Comparison of ENCODE assay signal across 9 cellular contexts in the genomic region with DNA sequence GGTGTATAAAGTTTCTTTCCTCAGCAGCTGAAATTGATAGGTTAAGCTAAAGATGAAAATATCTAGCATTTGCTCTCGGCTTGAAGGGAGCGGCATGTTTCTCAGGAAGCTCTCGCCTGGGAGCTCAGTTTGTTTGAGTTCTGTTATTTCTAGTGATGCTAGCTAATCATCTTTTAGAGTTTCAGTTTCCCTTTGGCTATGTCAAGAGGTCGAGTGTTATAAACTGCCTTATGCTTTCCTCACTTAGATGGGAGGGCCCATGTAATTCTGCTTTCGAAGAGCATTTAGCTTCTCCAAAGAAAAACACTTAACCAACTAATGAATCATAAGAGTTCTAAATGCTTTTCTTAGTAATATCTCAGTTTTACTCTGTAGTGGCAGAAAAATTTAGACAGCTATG. TPM values are rescaled to one million over a fixed set of nuclear protein-coding genes. Genes with fewer than 3 reads are reported as not detected.
A peak's percentile ranks its signal among the peaks of the same experiment; 100 is the strongest.
DNase-seq lines count a peak whose midpoint lies in the region; ATAC-seq, FAIRE-seq and TF ChIP-seq lines count a peak whose summit lies in the region.
"Had no signal": no experiment of that assay in that cellular context is flagged by ENCODE, and none has a peak within 500 bp of the region (broad histone marks: within the 10 kb centered on the region; RNA-seq: fewer than 3 reads in every experiment).

No MANE protein-coding gene starts in this region.

- H3K36me3 ChIP-seq in H7 (replicated peaks; ENCODE audit: control insufficient read depth, insufficient read depth, low read length): no peaks in the 10 kb centered on the region

- no peaks in the 10 kb centered on the region for H3K4me1 Mint-ChIP-seq in central memory CD8-positive, alpha-beta T cell
- H3K4me1 Mint-ChIP-seq in osteocyte (ENCODE audit: unreplicated experiment): peaks cover 6% of the 10 kb centered on the region

- no peaks in the 10 kb centered on the region for H3K27me3 ChIP-seq in H7 (ENCODE audit: control insufficient read depth, insufficient read depth, low read length)

- H3K4me3 ChIP-seq in H7 (ENCODE audit: insufficient read depth, low read depth, low read length): no peak overlapping the region

- peaks cover 12% of the 10 kb centered on the region for H3K27me3 Mint-ChIP-seq in central memory CD8-positive, alpha-beta T cell
- H3K27me3 Mint-ChIP-seq in osteocyte (ENCODE audit: unreplicated experiment): peaks cover 10% of the 10 kb centered on the region

- no peaks in the 10 kb centered on the region for H3K9me3 Mint-ChIP-seq in central memory CD8-positive, alpha-beta T cell
- no peaks in the 10 kb centered on the region for H3K9me3 Mint-ChIP-seq in osteocyte (ENCODE audit: unreplicated experiment)

- no peaks in the 10 kb centered on the region for H3K36me3 Mint-ChIP-seq in central memory CD8-positive, alpha-beta T cell (ENCODE audit: insufficient read depth)
- no peaks in the 10 kb centered on the region for H3K36me3 Mint-ChIP-seq in osteocyte (ENCODE audit: unreplicated experiment)

- ATAC-seq in GM21447 (IDR thresholded peaks at IDR 0.05; ENCODE audit: unreplicated experiment): peak; percentile 100
- ATAC-seq in central memory CD8-positive, alpha-beta T cell (replicated peaks; ENCODE audit: extremely low read depth, poor library complexity, severe bottlenecking): peak; percentile 46

- FAIRE-seq in GM12891 (lab: Jason Lieb, UNC): peak; percentile 72

- no peak overlapping the region for H3K4me3 Mint-ChIP-seq in central memory CD8-positive, alpha-beta T cell
- H3K4me3 Mint-ChIP-seq in osteocyte (ENCODE audit: unreplicated experiment): no peak overlapping the region

- H3K27ac Mint-ChIP-seq in central memory CD8-positive, alpha-beta T cell (ENCODE audit: low read depth): no peak overlapping the region
- peak overlapping the region; percentile 25 for H3K27ac Mint-ChIP-seq in osteocyte (ENCODE audit: unreplicated experiment)

- peak; percentile 17 for DNase-seq in GM12891 (ENCODE audit: insufficient read length, low spot score)
- DNase-seq in HT1080 (ENCODE audit: low read depth): peak; percentile 24
- DNase-seq in central memory CD8-positive, alpha-beta T cell (ENCODE audit: low spot score in 2 of 2): no peak
- DNase-seq in osteocyte (ENCODE audit: extremely low spot score, unreplicated experiment): no peak
- no peak for DNase-seq in NCI-H2107 treated with DMSO at 0.1 percent for 48 hours (lab: John Stamatoyannopoulos, UW; ENCODE audit: unreplicated experiment)
- no peak for DNase-seq in COLO668 (lab: John Stamatoyannopoulos, UW; ENCODE audit: unreplicated experiment)
- DNase-seq in H7: no peak

- no peak for TF ChIP-seq CTCF in osteocyte (IDR thresholded peaks at IDR 0.05)

- no peak for TF ChIP-seq POLR2A in GM12891 (IDR thresholded peaks at IDR 0.05; ENCODE audit: low read depth, low read length)

TF ChIP-seq in GM12891, 5 proteins besides CTCF, POLR2A, EP300 and RAD21:
- TF ChIP-seq POLR2AphosphoS5 (IDR thresholded peaks at IDR 0.05; ENCODE audit: low read depth, low read length) (no peak), POU2F2 (IDR thresholded peaks at IDR 0.05; ENCODE audit: low read depth, low read length) (no peak), SPI1 (IDR thresholded peaks at IDR 0.05; ENCODE audit: low read depth, low read length) (no peak), PAX5 (IDR thresholded peaks at IDR 0.05; ENCODE audit: insufficient read depth, low read length, severe bottlenecking) (no peak), TAF1 (IDR thresholded peaks at IDR 0.05; ENCODE audit: low read depth, low read length) (no peak)

RNA-seq across cellular contexts. Expression of gene PLCL1, which starts 33.6 kb away (rescaled TPM):
- 0.33 TPM for polyA plus RNA-seq in GM12891 (2012; ENCODE audit: low read depth, missing spikeins)
- total RNA-seq in HT1080 (2014; rRNA removed; shearing (Covaris generic)): 0.07 and 0.16 TPM in 2 replicates
- polyA plus RNA-seq in HT1080 (2015; cell fraction: cytosol; rRNA removed): 0.19 and 0.21 TPM in 2 replicates
- 0.19 TPM in 2 replicates for polyA plus RNA-seq in HT1080 (2015; cell fraction: nucleus; rRNA removed)
- total RNA-seq in osteocyte: 1.2 and 1.3 TPM in 2 replicates
- 0.21 and 0.22 TPM in 2 replicates for total RNA-seq in H7 (2014; rRNA removed; shearing (Covaris generic))

RNA-seq across cellular contexts. Expression of gene BOLL, which starts 52.9 kb away (rescaled TPM):
- not detected for polyA plus RNA-seq in GM12891 (2012; ENCODE audit: low read depth, missing spikeins)
- not detected in 2 replicates for total RNA-seq in HT1080 (2014; rRNA removed; shearing (Covaris generic))
- not detected in 2 replicates for polyA plus RNA-seq in HT1080 (2015; cell fraction: cytosol; rRNA removed)
- not detected in 2 replicates for polyA plus RNA-seq in HT1080 (2015; cell fraction: nucleus; rRNA removed)
- total RNA-seq in osteocyte: not detected in 2 replicates
- 0.24 TPM in 1 of 2 replicates, not detected in the other for total RNA-seq in H7 (2014; rRNA removed; shearing (Covaris generic))
- total RNA-seq: NCI-H460 had no signal

Comparison
In these comparisons a context has a peak if more than half of its experiments do, and no peak if none do; other contexts are left out.
1. DNase-seq: peak in GM12891 (single experiment) and HT1080 (single experiment); none in central memory CD8-positive, alpha-beta T cell (0 of 2), osteocyte (single experiment), NCI-H2107 treated with DMSO at 0.1 percent for 48 hours (single experiment), COLO668 (single experiment) and H7 (single experiment).